In the genomic region with DNA sequence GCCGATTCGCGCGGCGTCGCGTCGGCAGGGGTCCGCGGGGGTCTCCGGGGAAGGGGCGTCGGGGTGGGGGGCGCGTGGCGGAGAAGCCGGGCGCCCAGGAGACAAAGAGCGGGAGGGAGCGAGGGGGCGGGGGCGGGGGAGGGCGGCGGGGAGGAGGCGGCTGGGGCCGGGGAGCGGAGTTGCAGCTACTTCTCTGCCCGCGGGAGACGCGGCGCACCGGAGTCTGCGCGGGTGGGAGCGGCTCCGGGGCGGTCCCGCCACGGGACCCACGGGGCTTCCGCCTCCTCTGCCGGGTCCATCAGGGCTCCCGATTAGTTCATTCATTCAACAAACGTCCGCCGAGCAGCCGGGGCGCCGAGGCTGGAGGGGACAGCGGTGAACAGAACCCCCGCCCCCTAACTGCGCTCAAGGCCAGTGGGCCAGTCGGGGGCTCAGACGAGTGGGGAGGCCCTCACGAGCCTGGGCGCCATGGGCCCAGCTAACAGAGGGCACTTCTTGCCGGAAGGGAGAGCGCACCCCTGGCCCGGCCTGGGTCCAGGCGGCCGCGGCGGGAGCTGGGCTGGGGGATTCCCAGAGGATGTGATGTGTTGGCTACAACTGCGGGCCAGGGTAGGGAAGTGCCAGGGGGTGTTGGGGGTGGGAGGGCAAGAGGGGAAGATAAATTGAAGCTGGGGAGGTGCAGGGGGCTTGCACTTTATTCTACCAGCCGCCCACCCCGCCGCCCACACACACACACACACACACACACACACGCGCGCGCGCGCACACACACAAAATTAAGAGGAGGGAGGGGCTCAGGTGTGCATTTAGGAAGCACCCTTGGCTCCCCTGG, we compare ENCODE assay signal across 8 cellular contexts. TPM values are rescaled to one million over a fixed set of nuclear protein-coding genes. Genes with fewer than 3 reads are reported as not detected.
DNase-seq lines count a peak whose midpoint lies in the region; ATAC-seq, FAIRE-seq and TF ChIP-seq lines count a peak whose summit lies in the region.

Gene SAMD14 (minus strand): TSS at position 215 of the 832 bp plus-strand sequence. CDS start 5,201 bp downstream, outside the sequence.

- peak within 1 kb of the TSS; percentile 27; the same call in 1 of the 2 replicates for H3K9ac ChIP-seq in HepG2 (ENCODE audit: insufficient read depth, low read depth, low read length)

- TF ChIP-seq POLR2A in HepG2 (IDR thresholded peaks at IDR 0.05; ENCODE audit: insufficient read depth in 1 of 2, low read depth in 2 of 2, low read length in 2 of 2), result no peak

- WGBS in HepG2 (ENCODE audit: low lambda C conversion rate), result 42% methylated on average over 24 of the region's 74 CpGs

- TF ChIP-seq CTCF in chondrocyte (IDR thresholded peaks at IDR 0.05) (peak; percentile 29), HepG2 (CRISPR knock-in tag; IDR thresholded peaks at IDR 0.05) (no peak)

- H3K79me2 ChIP-seq in HepG2 (ENCODE audit: insufficient read depth, low read length), result no peaks in the 10 kb centered on the region

- H3K27ac Mint-ChIP-seq in chondrocyte (ENCODE audit: unreplicated experiment), result peak within 1 kb of the TSS; percentile 45

- H2AFZ ChIP-seq in HepG2 (ENCODE audit: low read length), result no peak within 1 kb of the TSS

- peak; percentile 18 for ATAC-seq in HepG2

- 0 out of 2 replicates have a peak, but pooled peaks cover 4% of the 10 kb centered on the region for H3K4me1 ChIP-seq in SJCRH30
- H3K4me1 ChIP-seq in HepG2 (ENCODE audit: insufficient read depth, low read length), result peaks cover 53% of the 10 kb centered on the region

- peaks cover 50% of the 10 kb centered on the region for H3K4me1 Mint-ChIP-seq in chondrocyte (ENCODE audit: low read depth)

- H3K9me3 Mint-ChIP-seq in chondrocyte (ENCODE audit: low read depth), result no peaks in the 10 kb centered on the region

- H3K27ac ChIP-seq in SJCRH30 (no peak within 1 kb of the TSS), HepG2 (ENCODE audit: extremely low read length, insufficient read depth, low read length) (no peak within 1 kb of the TSS), temporal lobe (ENCODE audit: low read depth, low read length) (no peak within 1 kb of the TSS)

- no peaks in the 10 kb centered on the region for H3K27me3 ChIP-seq in SJCRH30
- peaks cover 10 to 22% of the 10 kb centered on the region in 2 experiments for H3K27me3 ChIP-seq in HepG2 (ENCODE audit: control insufficient read depth in 1 of 2, insufficient read depth in 2 of 2, low read length in 2 of 2)

- peaks cover 4% of the 10 kb centered on the region; the same call in 1 of the 2 replicates for H3K36me3 ChIP-seq in SJCRH30
- H3K36me3 ChIP-seq in HepG2 (replicated peaks in 1 of 2; ENCODE audit: control insufficient read depth in 1 of 2, insufficient read depth in 2 of 2, low read length in 2 of 2), result no peaks in the 10 kb centered on the region

- H3K9me3 ChIP-seq in SJCRH30 (replicated peaks) (no peaks in the 10 kb centered on the region), HepG2 (ENCODE audit: low read length) (no peaks in the 10 kb centered on the region)

- H3K36me3 Mint-ChIP-seq in chondrocyte (ENCODE audit: low read depth), result no peaks in the 10 kb centered on the region

- no TSS peak for BruUV-seq in HepG2 (replicated peaks; lab: Mats Ljungman, UMichigan)

- in situ Hi-C loops in HepG2 (cut with HindIII; ENCODE audit: extremely low pct_ligation_motif_present, low pct_unique_long_range_greater_than_20kb), result no loop called here

- intact Hi-C loops in HepG2 (cut with micrococcal nuclease; ENCODE audit: unreplicated experiment), result no loop called here

- H4K20me1 ChIP-seq in HepG2 (ENCODE audit: insufficient read depth, low read length), result no peaks in the 10 kb centered on the region

- FAIRE-seq in HepG2 (lab: Jason Lieb, UNC), result no peak

- H3K4me3 ChIP-seq in SJCRH30 (peak within 1 kb of the TSS; percentile 53), HepG2 (replicated peaks in 1 of 3; ENCODE audit: insufficient read depth in 1 of 3, low read depth in 2 of 3, low read length in 3 of 3) (peak within 1 kb of the TSS; percentile 54 to 76 (median 58))

- POLR2A ChIA-PET in HepG2 (lab: Yijun Ruan, JAX), result interaction anchor here (1.0 to 1.1 kb wide), 2 partner anchors 11 to 18 kb away, joined by 3 read pairs; no protein-coding TSS in a partner anchor

- H3K4me3 Mint-ChIP-seq in chondrocyte (ENCODE audit: unreplicated experiment), result peak within 1 kb of the TSS; percentile 97

- H3K4me2 ChIP-seq in HepG2 (ENCODE audit: low read depth, low read length), result peak within 1 kb of the TSS; percentile 88

- TF ChIP-seq EP300 in HepG2 (IDR thresholded peaks at IDR 0.05; ENCODE audit: low read depth in 2 of 2, low read length in 2 of 2), result no peak
- no peak for TF ChIP-seq EP300 in HepG2 (CRISPR knock-in tag; IDR thresholded peaks at IDR 0.05; ENCODE audit: borderline replicate concordance)

- peak in 2 of 3 experiments; percentile 68 for DNase-seq in NCI-H1417 (lab: John Stamatoyannopoulos, UW)
- no peak for DNase-seq in NCI-H1417 treated with DMSO at 0.1 percent for 48 hours (lab: John Stamatoyannopoulos, UW)
- DNase-seq in SJCRH30, result no peak
- DNase-seq in chondrocyte (ENCODE audit: low spot score), result peak; percentile 88
- no peak for DNase-seq in HepG2 (ENCODE audit: low spot score)
- no peak for DNase-seq in NCI-H526 treated with DMSO at 0.1 percent for 48 hours (lab: John Stamatoyannopoulos, UW)
- DNase-seq in NCI-H446 treated with DMSO at 0.1 percent for 48 hours (lab: John Stamatoyannopoulos, UW), result no peak

- H3K27me3 Mint-ChIP-seq in chondrocyte (ENCODE audit: low read depth), result no peaks in the 10 kb centered on the region

- CTCF ChIA-PET in HepG2 (lab: Yijun Ruan, JAX; ENCODE audit: low intra/inter-chr PET ratio, low total read pairs), result no interaction called here

- no peak for TF ChIP-seq RAD21 in HepG2 (CRISPR knock-in tag; IDR thresholded peaks at IDR 0.05)

TF ChIP-seq in HepG2, 621 proteins besides CTCF, POLR2A, EP300 and RAD21 (continues in another document):
- no peak for TF ChIP-seq MAFG (CRISPR knock-in tag; IDR thresholded peaks at IDR 0.05)
- TF ChIP-seq RELA (CRISPR knock-in tag; IDR thresholded peaks at IDR 0.05), result 0 out of 2 replicates have a peak, but pooled peaks have one; percentile 46
- TF ChIP-seq, protein P1, sequence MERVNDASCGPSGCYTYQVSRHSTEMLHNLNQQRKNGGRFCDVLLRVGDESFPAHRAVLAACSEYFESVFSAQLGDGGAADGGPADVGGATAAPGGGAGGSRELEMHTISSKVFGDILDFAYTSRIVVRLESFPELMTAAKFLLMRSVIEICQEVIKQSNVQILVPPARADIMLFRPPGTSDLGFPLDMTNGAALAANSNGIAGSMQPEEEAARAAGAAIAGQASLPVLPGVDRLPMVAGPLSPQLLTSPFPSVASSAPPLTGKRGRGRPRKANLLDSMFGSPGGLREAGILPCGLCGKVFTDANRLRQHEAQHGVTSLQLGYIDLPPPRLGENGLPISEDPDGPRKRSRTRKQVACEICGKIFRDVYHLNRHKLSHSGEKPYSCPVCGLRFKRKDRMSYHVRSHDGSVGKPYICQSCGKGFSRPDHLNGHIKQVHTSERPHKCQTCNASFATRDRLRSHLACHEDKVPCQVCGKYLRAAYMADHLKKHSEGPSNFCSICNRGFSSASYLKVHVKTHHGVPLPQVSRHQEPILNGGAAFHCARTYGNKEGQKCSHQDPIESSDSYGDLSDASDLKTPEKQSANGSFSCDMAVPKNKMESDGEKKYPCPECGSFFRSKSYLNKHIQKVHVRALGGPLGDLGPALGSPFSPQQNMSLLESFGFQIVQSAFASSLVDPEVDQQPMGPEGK (CRISPR knock-in tag; IDR thresholded peaks at IDR 0.05), result peak; percentile 67
- no peak for TF ChIP-seq MBNL3 (CRISPR knock-in tag; conservative IDR thresholded peaks at IDR 0.05)
- peak; percentile 39; the same call in 1 of the 2 replicates for TF ChIP-seq ZNF768 (CRISPR knock-in tag; IDR thresholded peaks at IDR 0.05)
- TF ChIP-seq HCFC1 (IDR thresholded peaks at IDR 0.05; ENCODE audit: low read depth, low read length), result no peak
- TF ChIP-seq SRSF1 (optimal IDR thresholded peaks at IDR 0.05; ENCODE audit: low read depth, low read length), result peak; percentile 55
- peak; percentile 14; the same call in 1 of the 2 replicates for TF ChIP-seq YEATS4 (CRISPR knock-in tag; IDR thresholded peaks at IDR 0.05; ENCODE audit: borderline replicate concordance)
- no peak for TF ChIP-seq ZNF589 (CRISPR knock-in tag; conservative IDR thresholded peaks at IDR 0.05)
- TF ChIP-seq ZBTB3 (CRISPR knock-in tag; IDR thresholded peaks at IDR 0.05; ENCODE audit: borderline replicate concordance, low read depth), result no peak
- no peak for TF ChIP-seq RNF2 (conservative IDR thresholded peaks at IDR 0.05; ENCODE audit: low read depth)

RNA-seq across cellular contexts. Expression of gene SAMD14, which starts in this region (rescaled TPM):
- total RNA-seq in SJCRH30 (2014; rRNA removed; shearing (Covaris generic)), result 2.4 and 3.1 TPM in 2 replicates
- total RNA-seq in chondrocyte (26.0 to 29.4 TPM (median 27.6 TPM) in 3 replicates), HepG2 (2016; rRNA removed; fragmentation: Illumina TruSeq; extraction: Trizol) (0.07 TPM in 1 of 2 replicates, not detected in the other), temporal lobe (30.5 TPM)
- total RNA-seq in HepG2 (2016; cell fraction: cytosol; rRNA removed; fragmentation: Illumina TruSeq; extraction: Trizol; ENCODE audit: low read depth), result 0.18 and 0.20 TPM in 2 replicates
- 0.04 TPM in 1 of 2 replicates, not detected in the other for total RNA-seq in HepG2 (2016; cell fraction: insoluble cytoplasmic fraction; rRNA removed; fragmentation: Illumina TruSeq; extraction: Trizol)
- total RNA-seq in HepG2 (2016; cell fraction: membrane; rRNA removed; fragmentation: Illumina TruSeq; extraction: Trizol), result 0.09 and 0.14 TPM in 2 replicates
- total RNA-seq in HepG2 (2016; cell fraction: nucleus; rRNA removed; fragmentation: Illumina TruSeq; extraction: Trizol), result 0.09 TPM in 2 replicates
- polyA plus RNA-seq in HepG2 (2011; rRNA removed), result 0.22 TPM in 1 of 2 replicates, not detected in the other
- 0.01 and 0.04 TPM in 2 replicates for polyA plus RNA-seq in HepG2 (2011; cell fraction: cytosol; rRNA removed)
- 0.24 and 0.29 TPM in 2 replicates for polyA plus RNA-seq in HepG2 (2011; cell fraction: nucleus; rRNA removed)
- polyA plus RNA-seq in HepG2 (2012), result 0.08 and 0.11 TPM in 2 replicates
- polyA plus RNA-seq in HepG2 (2016; cell fraction: cytosol; fragmentation: Illumina TruSeq; extraction: Trizol; ENCODE audit: low read depth), result not detected in 2 replicates
- 0.16 TPM in 1 of 2 replicates, not detected in the other for polyA plus RNA-seq in HepG2 (2016; cell fraction: insoluble cytoplasmic fraction; fragmentation: Illumina TruSeq; extraction: Trizol; ENCODE audit: low read depth)
- polyA plus RNA-seq in HepG2 (2016; cell fraction: membrane; fragmentation: Illumina TruSeq; extraction: Trizol; ENCODE audit: low read depth), result 0.19 TPM in 2 replicates
- 0.53 TPM in 1 of 2 replicates, not detected in the other for polyA plus RNA-seq in HepG2 (2016; cell fraction: nucleus; fragmentation: Illumina TruSeq; extraction: Trizol; ENCODE audit: insufficient read depth, low read depth)
- polyA minus RNA-seq in HepG2 (2011; rRNA and poly(A)+ RNA removed; ENCODE audit: low replicate concordance), result 0.28 and 0.30 TPM in 2 replicates
- polyA minus RNA-seq in HepG2 (2011; cell fraction: cytosol; rRNA and poly(A)+ RNA removed), result 0.09 and 0.20 TPM in 2 replicates
- 0.39 and 0.99 TPM in 2 replicates for polyA minus RNA-seq in HepG2 (2011; cell fraction: nucleus; rRNA and poly(A)+ RNA removed)

Comparison
In these comparisons a context has a peak if more than half of its experiments do, and no peak if none do; other contexts are left out.
1. DNase-seq: peak in NCI-H1417 (2 of 3) and chondrocyte (single experiment); none in NCI-H1417 treated with DMSO at 0.1 percent for 48 hours (single experiment), SJCRH30 (0 of 2), HepG2 (single experiment), NCI-H526 treated with DMSO at 0.1 percent for 48 hours (single experiment) and NCI-H446 treated with DMSO at 0.1 percent for 48 hours (single experiment).
2. Peak in ATAC-seq, H3K4me3 ChIP-seq, H3K9ac ChIP-seq and H3K4me2 ChIP-seq in HepG2; RNA of the gene not detected or under 1 TPM.